ENCODE assay signal across 16 cellular contexts in the genomic region with DNA sequence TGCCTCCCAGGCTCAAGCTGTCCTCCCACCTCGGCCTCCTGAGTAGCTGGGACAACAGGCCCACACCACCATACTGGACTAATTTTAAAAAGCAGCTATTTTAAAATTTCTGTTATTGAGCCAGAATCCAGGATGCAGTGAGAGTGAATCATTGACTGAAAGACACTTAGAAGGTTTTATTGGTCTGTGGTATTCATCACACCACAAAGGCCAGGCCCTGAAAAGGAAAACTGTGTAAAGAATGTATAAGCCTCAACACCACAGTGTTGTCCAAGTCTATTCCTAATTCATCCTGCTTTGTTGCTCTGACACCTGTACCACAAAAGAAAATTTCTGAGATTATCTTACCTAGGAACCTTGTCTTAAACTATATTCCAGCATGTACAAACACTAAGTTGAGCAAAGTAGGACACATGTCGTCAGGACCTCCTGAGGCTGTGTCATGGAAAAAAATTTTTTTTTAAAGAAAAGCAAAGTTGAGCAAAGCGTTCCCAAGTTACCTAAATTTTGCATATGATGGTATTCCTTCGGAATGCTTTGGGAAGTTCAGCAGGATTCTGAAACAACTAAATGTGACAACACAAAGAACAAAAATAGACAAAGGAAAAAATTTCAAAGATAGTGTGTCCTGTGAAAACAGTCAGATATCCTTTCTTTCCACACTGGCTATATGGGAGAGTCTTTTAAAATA.
DNase-seq lines count a peak whose midpoint lies in the region; ATAC-seq and TF ChIP-seq lines count a peak whose summit lies in the region.
"Had no signal": no experiment of that assay in that cellular context is flagged by ENCODE, and none has a peak within 500 bp of the region (broad histone marks: within the 10 kb centered on the region; RNA-seq: fewer than 3 reads in every experiment).

No MANE protein-coding gene starts in this region.

- H3K4me1 Mint-ChIP-seq in glutamatergic neuron (ENCODE audit: low read depth, unreplicated experiment) = peaks cover 5% of the 10 kb centered on the region
- H3K4me1 Mint-ChIP-seq: central memory CD8-positive, alpha-beta T cell had no signal

- H3K9me3 ChIP-seq in HAP-1 = no peaks in the 10 kb centered on the region
- H3K9me3 ChIP-seq: psoas muscle had no signal

- H3K36me3 ChIP-seq in HAP-1 (replicated peaks) = no peaks in the 10 kb centered on the region

- TF ChIP-seq CTCF in AG10803 (conservative IDR thresholded peaks at IDR 0.05; ENCODE audit: low read length) (no peak), glutamatergic neuron (IDR thresholded peaks at IDR 0.05; ENCODE audit: partially characterized antibody, unreplicated experiment) (no peak)

- no peaks in the 10 kb centered on the region for H3K9me3 Mint-ChIP-seq in glutamatergic neuron (ENCODE audit: unreplicated experiment)
- H3K9me3 Mint-ChIP-seq: CD4-positive, alpha-beta T cell; central memory CD8-positive, alpha-beta T cell; T-helper 2 cell treated with Interferon-gamma antibody and Interleukin-4, amounts not matched to agents 5 μg/mL and 100 μg/mL, for 36 hours had no signal

- H3K4me3 Mint-ChIP-seq in glutamatergic neuron (ENCODE audit: unreplicated experiment) = no peak overlapping the region
- H3K4me3 Mint-ChIP-seq: CD4-positive, alpha-beta T cell; central memory CD8-positive, alpha-beta T cell; T-helper 2 cell treated with Interferon-gamma antibody and Interleukin-4, amounts not matched to agents 5 μg/mL and 100 μg/mL, for 36 hours had no signal

- no peaks in the 10 kb centered on the region for H3K27me3 Mint-ChIP-seq in glutamatergic neuron (ENCODE audit: unreplicated experiment)
- H3K27me3 Mint-ChIP-seq: CD4-positive, alpha-beta T cell; central memory CD8-positive, alpha-beta T cell had no signal

- H3K27me3 ChIP-seq in HAP-1 (ENCODE audit: low read depth) = no peaks in the 10 kb centered on the region

- no peaks in the 10 kb centered on the region for H3K36me3 Mint-ChIP-seq in glutamatergic neuron (ENCODE audit: unreplicated experiment)

- H3K4me3 ChIP-seq in AG10803 (ENCODE audit: low read length) = no peak overlapping the region
- no peak overlapping the region for H3K4me3 ChIP-seq in HAP-1
- H3K4me3 ChIP-seq: psoas muscle had no signal

- in situ Hi-C loops in HAP-1 (cut with MboI; ENCODE audit: low sequenced_read_pairs) = no loop called here

- H3K27ac Mint-ChIP-seq in glutamatergic neuron (ENCODE audit: unreplicated experiment) = no peak overlapping the region
- H3K27ac Mint-ChIP-seq: CD4-positive, alpha-beta T cell; T-helper 2 cell treated with Interferon-gamma antibody and Interleukin-4, amounts not matched to agents 5 μg/mL and 100 μg/mL, for 36 hours had no signal

- H3K4me1 ChIP-seq in HAP-1 = peaks cover 7% of the 10 kb centered on the region
- H3K4me1 ChIP-seq: psoas muscle had no signal

- peak; percentile 83 for DNase-seq in AG10803 (ENCODE audit: low read depth)
- peak; percentile 53 to 91 for DNase-seq in HAP-1 (ENCODE audit: low spot score in 2 of 2)
- peak; percentile 53 for DNase-seq in iris pigment epithelial cell (ENCODE audit: low read depth)
- no peak for DNase-seq in glutamatergic neuron
- DNase-seq in C1 segment of cervical spinal cord (lab: John Stamatoyannopoulos, UW) = no peak
- no peak for DNase-seq in NCI-H510A (lab: John Stamatoyannopoulos, UW)
- DNase-seq: activated CD4-positive, alpha-beta T cell treated with anti-CD3 and anti-CD28 coated beads, Interleukin-2, amount 50 U/mL, for 48 hours; activated effector memory CD4-positive, alpha-beta T cell treated with anti-CD3 and anti-CD28 coated beads, Interleukin-2, amount 50 U/mL, for 16 hours; CD4-positive, alpha-beta T cell; left colon; NCI-H524; psoas muscle had no signal

- peak; percentile 75 for ATAC-seq in SK-N-SH treated with all-trans-retinoic acid at 6 μM for 48 hours
- ATAC-seq in GM19035 (IDR thresholded peaks at IDR 0.05; ENCODE audit: unreplicated experiment) = no peak
- ATAC-seq: left colon, psoas muscle had no signal

TF ChIP-seq in SK-N-SH treated with all-trans-retinoic acid at 6 μM for 48 hours, 23 proteins besides CTCF, POLR2A, EP300 and RAD21 (continues in another document):
- TF ChIP-seq ZNF70 (CRISPR knock-in tag; IDR thresholded peaks at IDR 0.05) (no peak), ZFP3 (CRISPR knock-in tag; IDR thresholded peaks at IDR 0.05) (no peak), ZNF565 (CRISPR knock-in tag; conservative IDR thresholded peaks at IDR 0.05; ENCODE audit: low read depth) (no peak), BACH2 (CRISPR knock-in tag; IDR thresholded peaks at IDR 0.05; ENCODE audit: borderline replicate concordance) (no peak), PPARA (CRISPR knock-in tag; IDR thresholded peaks at IDR 0.05; ENCODE audit: borderline replicate concordance) (no peak), CSDC2 (CRISPR knock-in tag; IDR thresholded peaks at IDR 0.05) (no peak), TOX (CRISPR knock-in tag; IDR thresholded peaks at IDR 0.05; ENCODE audit: borderline replicate concordance) (no peak), PATZ1 (CRISPR knock-in tag; IDR thresholded peaks at IDR 0.05; ENCODE audit: borderline replicate concordance) (no peak), ZNF8 (CRISPR knock-in tag; IDR thresholded peaks at IDR 0.05) (no peak), RARB (CRISPR knock-in tag; IDR thresholded peaks at IDR 0.05) (no peak), ISL1 (CRISPR knock-in tag; IDR thresholded peaks at IDR 0.05) (no peak), SNAI2 (CRISPR knock-in tag; IDR thresholded peaks at IDR 0.05) (no peak), ESRRG (CRISPR knock-in tag; IDR thresholded peaks at IDR 0.05) (no peak)
- TF ChIP-seq, protein P1, sequence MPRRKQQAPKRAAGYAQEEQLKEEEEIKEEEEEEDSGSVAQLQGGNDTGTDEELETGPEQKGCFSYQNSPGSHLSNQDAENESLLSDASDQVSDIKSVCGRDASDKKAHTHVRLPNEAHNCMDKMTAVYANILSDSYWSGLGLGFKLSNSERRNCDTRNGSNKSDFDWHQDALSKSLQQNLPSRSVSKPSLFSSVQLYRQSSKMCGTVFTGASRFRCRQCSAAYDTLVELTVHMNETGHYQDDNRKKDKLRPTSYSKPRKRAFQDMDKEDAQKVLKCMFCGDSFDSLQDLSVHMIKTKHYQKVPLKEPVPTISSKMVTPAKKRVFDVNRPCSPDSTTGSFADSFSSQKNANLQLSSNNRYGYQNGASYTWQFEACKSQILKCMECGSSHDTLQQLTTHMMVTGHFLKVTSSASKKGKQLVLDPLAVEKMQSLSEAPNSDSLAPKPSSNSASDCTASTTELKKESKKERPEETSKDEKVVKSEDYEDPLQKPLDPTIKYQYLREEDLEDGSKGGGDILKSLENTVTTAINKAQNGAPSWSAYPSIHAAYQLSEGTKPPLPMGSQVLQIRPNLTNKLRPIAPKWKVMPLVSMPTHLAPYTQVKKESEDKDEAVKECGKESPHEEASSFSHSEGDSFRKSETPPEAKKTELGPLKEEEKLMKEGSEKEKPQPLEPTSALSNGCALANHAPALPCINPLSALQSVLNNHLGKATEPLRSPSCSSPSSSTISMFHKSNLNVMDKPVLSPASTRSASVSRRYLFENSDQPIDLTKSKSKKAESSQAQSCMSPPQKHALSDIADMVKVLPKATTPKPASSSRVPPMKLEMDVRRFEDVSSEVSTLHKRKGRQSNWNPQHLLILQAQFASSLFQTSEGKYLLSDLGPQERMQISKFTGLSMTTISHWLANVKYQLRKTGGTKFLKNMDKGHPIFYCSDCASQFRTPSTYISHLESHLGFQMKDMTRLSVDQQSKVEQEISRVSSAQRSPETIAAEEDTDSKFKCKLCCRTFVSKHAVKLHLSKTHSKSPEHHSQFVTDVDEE (CRISPR knock-in tag; IDR thresholded peaks at IDR 0.05) = no peak
- TF ChIP-seq, protein P2, sequence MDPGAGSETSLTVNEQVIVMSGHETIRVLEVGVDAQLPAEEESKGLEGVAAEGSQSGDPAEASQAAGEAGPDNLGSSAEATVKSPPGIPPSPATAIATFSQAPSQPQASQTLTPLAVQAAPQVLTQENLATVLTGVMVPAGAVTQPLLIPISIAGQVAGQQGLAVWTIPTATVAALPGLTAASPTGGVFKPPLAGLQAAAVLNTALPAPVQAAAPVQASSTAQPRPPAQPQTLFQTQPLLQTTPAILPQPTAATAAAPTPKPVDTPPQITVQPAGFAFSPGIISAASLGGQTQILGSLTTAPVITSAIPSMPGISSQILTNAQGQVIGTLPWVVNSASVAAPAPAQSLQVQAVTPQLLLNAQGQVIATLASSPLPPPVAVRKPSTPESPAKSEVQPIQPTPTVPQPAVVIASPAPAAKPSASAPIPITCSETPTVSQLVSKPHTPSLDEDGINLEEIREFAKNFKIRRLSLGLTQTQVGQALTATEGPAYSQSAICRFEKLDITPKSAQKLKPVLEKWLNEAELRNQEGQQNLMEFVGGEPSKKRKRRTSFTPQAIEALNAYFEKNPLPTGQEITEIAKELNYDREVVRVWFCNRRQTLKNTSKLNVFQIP (CRISPR knock-in tag; IDR thresholded peaks at IDR 0.05; ENCODE audit: borderline replicate concordance, low read depth) = no peak
- TF ChIP-seq, protein P3, sequence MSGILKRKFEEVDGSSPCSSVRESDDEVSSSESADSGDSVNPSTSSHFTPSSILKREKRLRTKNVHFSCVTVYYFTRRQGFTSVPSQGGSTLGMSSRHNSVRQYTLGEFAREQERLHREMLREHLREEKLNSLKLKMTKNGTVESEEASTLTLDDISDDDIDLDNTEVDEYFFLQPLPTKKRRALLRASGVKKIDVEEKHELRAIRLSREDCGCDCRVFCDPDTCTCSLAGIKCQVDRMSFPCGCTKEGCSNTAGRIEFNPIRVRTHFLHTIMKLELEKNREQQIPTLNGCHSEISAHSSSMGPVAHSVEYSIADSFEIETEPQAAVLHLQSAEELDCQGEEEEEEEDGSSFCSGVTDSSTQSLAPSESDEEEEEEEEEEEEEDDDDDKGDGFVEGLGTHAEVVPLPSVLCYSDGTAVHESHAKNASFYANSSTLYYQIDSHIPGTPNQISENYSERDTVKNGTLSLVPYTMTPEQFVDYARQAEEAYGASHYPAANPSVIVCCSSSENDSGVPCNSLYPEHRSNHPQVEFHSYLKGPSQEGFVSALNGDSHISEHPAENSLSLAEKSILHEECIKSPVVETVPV (CRISPR knock-in tag; IDR thresholded peaks at IDR 0.05) = no peak

Comparison
In these comparisons a context has a peak if more than half of its experiments do, and no peak if none do; other contexts are left out.
1. DNase-seq: peak in AG10803 (single experiment), HAP-1 (2 of 2) and iris pigment epithelial cell (single experiment); none in glutamatergic neuron (single experiment), C1 segment of cervical spinal cord (0 of 14) and NCI-H510A (single experiment).